In genomic region chr6:19375613-19376012, GRCh38 we compare ENCODE assay signal across 34 cellular contexts.
"Had no signal": no experiment of that assay in that cellular context is flagged by ENCODE, and none has a peak within 500 bp of the region (broad histone marks: within the 10 kb centered on the region; RNA-seq: fewer than 3 reads in every experiment).

No MANE protein-coding gene starts in this region.

- H3K27me3 ChIP-seq: MG63 had no signal

- H3K36me3 ChIP-seq: MG63 had no signal

- DNase-seq: Karpas-422, MG63, MV-4-11, NCI-H1048, NCI-H1092, NCI-H1092 treated with DMSO at 0.1 percent for 48 hours, NCI-H1105, NCI-H1105 treated with DMSO at 0.1 percent for 48 hours, NCI-H1417, NCI-H1417 treated with DMSO at 0.1 percent for 48 hours, NCI-H1436, NCI-H1436 treated with DMSO at 0.1 percent for 48 hours, NCI-H146, NCI-H1694, NCI-H1694 treated with DMSO at 0.1 percent for 48 hours, NCI-H187, NCI-H187 treated with DMSO at 0.1 percent for 48 hours, NCI-H1930, NCI-H2029, NCI-H2029 treated with DMSO at 0.1 percent for 48 hours, NCI-H2081, NCI-H2081 treated with DMSO at 0.1 percent for 48 hours, NCI-H2107, NCI-H2171, NCI-H2171 treated with DMSO at 0.1 percent for 48 hours, NCI-H2227 treated with DMSO at 0.1 percent for 48 hours, NCI-H226, NCI-H345, NCI-H446, NCI-H446 treated with DMSO at 0.1 percent for 48 hours, NCI-H510A, NCI-H510A treated with DMSO at 0.1 percent for 48 hours, NCI-H524, NCI-H524 treated with DMSO at 0.1 percent for 48 hours had no signal

- H3K4me3 ChIP-seq: MG63 had no signal

- H3K9me3 ChIP-seq: MG63 had no signal
